Comparison of ENCODE assay signal across 1 cellular context in genomic region chr12:124847113-124847512, GRCh38.
TF ChIP-seq lines count a peak whose summit lies in the region.

No MANE protein-coding gene starts in this region.

TF ChIP-seq in WTC11, 78 proteins besides CTCF, POLR2A, EP300 and RAD21 (continued from another document):
- TF ChIP-seq CDX4 (CRISPR knock-in tag; IDR thresholded peaks at IDR 0.05; ENCODE audit: borderline replicate concordance), result no peak
